ENCODE assay signal across 20 cellular contexts in genomic region chr6:51684038-51684437, GRCh38.
"Had no signal": no experiment of that assay in that cellular context is flagged by ENCODE, and none has a peak within 500 bp of the region (broad histone marks: within the 10 kb centered on the region; RNA-seq: fewer than 3 reads in every experiment).

No MANE protein-coding gene starts in this region.

- H3K4me3 ChIP-seq: body of pancreas, gastroesophageal sphincter, lower lobe of right lung, sigmoid colon, thyroid gland, vagina had no signal

- H3K27me3 ChIP-seq: body of pancreas, gastroesophageal sphincter, sigmoid colon, thyroid gland, vagina had no signal

- DNase-seq: activated CD4-positive, alpha-beta T cell treated with anti-CD3 and anti-CD28 coated beads, Interleukin-2, amount 10 ng/mL, durations not matched to agents 24 days and 14 days; activated CD8-positive, alpha-beta T cell treated with anti-CD3 and anti-CD28 coated beads for 36 hours; activated naive CD4-positive, alpha-beta T cell; activated naive CD8-positive, alpha-beta T cell treated with anti-CD3 and anti-CD28 coated beads, Interleukin-2, amount 10 ng/mL, durations not matched to agents 7 days and 5 days; activated T-cell treated with anti-CD3 and anti-CD28 coated beads, Interleukin-2, amount 50 U/mL, for 1 hour; body of pancreas; caudate nucleus; immature natural killer cell; lower lobe of right lung; sigmoid colon; stimulated activated CD8-positive, alpha-beta memory T cell treated with anti-CD3 and anti-CD28 coated beads, Interleukin-4, amount 100 ng/mL, for 48 hours; stimulated activated naive CD4-positive, alpha-beta T cell; T1000; thyroid gland had no signal

- H3K9me3 ChIP-seq: body of pancreas, gastroesophageal sphincter, lower lobe of right lung, sigmoid colon, thyroid gland, vagina had no signal

- H3K4me1 ChIP-seq: lower lobe of right lung, parathyroid adenoma, thyroid gland, vagina had no signal

- H3K27ac ChIP-seq: body of pancreas, gastroesophageal sphincter, lower lobe of right lung, parathyroid adenoma, sigmoid colon, thyroid gland, vagina had no signal

- H3K9ac ChIP-seq: parathyroid adenoma had no signal

- H3K79me2 ChIP-seq: parathyroid adenoma had no signal

- ATAC-seq: activated CD8-positive, alpha-beta T cell treated with anti-CD3 and anti-CD28 coated beads for 36 hours; activated T-helper 17 cell treated with anti-CD3 and anti-CD28 coated beads, Interleukin-2, amount 50 U/mL, for 72 hours; body of pancreas; esophagus mucosa; gastroesophageal sphincter; lower lobe of right lung; natural killer cell treated with Interleukin-12 subunit alpha and Interleukin-12 subunit beta and Interleukin-15 and Interleukin-18, amount 100 ng/mL, for 72 hours had no signal

- H3K36me3 ChIP-seq: gastroesophageal sphincter, lower lobe of right lung, sigmoid colon, thyroid gland, vagina had no signal

- H2AFZ ChIP-seq: parathyroid adenoma had no signal
